Comparison of ENCODE assay signal across 8 cellular contexts in the genomic region with DNA sequence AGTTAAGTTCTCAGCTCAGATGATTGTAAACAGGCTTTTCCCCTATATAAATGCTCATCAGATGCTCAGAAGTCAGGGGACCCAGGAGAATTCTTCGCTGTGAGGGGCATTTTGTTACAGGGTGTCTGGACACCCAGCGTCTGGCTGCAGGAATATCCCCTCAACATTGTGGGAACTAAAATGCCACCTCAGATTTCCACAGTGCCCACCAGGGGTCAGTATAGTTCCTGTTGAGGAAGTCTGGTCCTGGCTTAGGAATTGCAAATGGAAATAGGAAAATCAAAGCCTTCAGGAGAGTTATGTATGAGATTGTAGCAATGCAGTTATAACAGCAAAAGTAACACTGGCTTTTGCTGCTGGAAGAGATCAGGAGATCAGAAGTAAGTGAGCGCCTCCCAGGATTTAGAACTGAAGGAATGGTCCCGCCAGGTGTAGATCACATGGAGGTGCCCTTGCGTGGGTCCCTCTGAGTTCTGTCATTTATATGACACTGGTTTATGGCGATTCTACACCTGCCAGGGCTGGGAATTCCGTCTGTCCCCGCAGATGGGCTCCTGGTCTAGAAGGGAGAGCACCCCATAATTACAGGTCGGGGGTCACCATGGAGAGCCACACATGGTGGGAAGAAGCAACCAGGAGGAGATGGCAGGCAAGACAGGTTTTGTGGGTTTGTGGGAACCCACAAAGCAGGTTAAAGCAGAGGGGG. TPM values are rescaled to one million over a fixed set of nuclear protein-coding genes. Genes with fewer than 3 reads are reported as not detected.
DNase-seq lines count a peak whose midpoint lies in the region; ATAC-seq, FAIRE-seq and TF ChIP-seq lines count a peak whose summit lies in the region.

No MANE protein-coding gene starts in this region.

- peak; percentile 51 for DNase-seq in Caki2 (ENCODE audit: low read depth)
- peak; percentile 85 for DNase-seq in H7
- DNase-seq in NCI-H774 (lab: John Stamatoyannopoulos, UW) = peak; percentile 46
- peak; percentile 42 for DNase-seq in astrocyte (ENCODE audit: low read depth)
- DNase-seq in hepatocyte (ENCODE audit: low spot score) = peak; percentile 87
- DNase-seq in gastrocnemius medialis = peak in 1 of 2 donors; percentile 34

- TF ChIP-seq POLR2A in gastrocnemius medialis (IDR thresholded peaks at IDR 0.05) = no peak

- ATAC-seq in gastrocnemius medialis = no peak
- ATAC-seq in GM21786 (IDR thresholded peaks at IDR 0.05; ENCODE audit: unreplicated experiment) = no peak
- no peak for ATAC-seq in HG02571 (IDR thresholded peaks at IDR 0.05; ENCODE audit: unreplicated experiment)

- H3K36me3 ChIP-seq in H7 (replicated peaks; ENCODE audit: control insufficient read depth, insufficient read depth, low read length) = peaks cover 12% of the 10 kb centered on the region
- no peaks in the 10 kb centered on the region for H3K36me3 ChIP-seq in astrocyte (ENCODE audit: insufficient read depth, low read length)
- H3K36me3 ChIP-seq in hepatocyte (replicated peaks; ENCODE audit: insufficient read depth, low read depth) = no peaks in the 10 kb centered on the region
- H3K36me3 ChIP-seq in gastrocnemius medialis = no peaks in the 10 kb centered on the region

- no peak overlapping the region for H3K4me3 Mint-ChIP-seq in astrocyte (ENCODE audit: unreplicated experiment)

- H3K27ac ChIP-seq in astrocyte (ENCODE audit: low read depth, low read length) (no peak overlapping the region), hepatocyte (no peak overlapping the region), gastrocnemius medialis (no peak overlapping the region)

- peaks cover 9% of the 10 kb centered on the region for H3K36me3 Mint-ChIP-seq in astrocyte (ENCODE audit: low read depth, unreplicated experiment)

- no peaks in the 10 kb centered on the region for H3K79me2 ChIP-seq in astrocyte (ENCODE audit: insufficient read depth, low read length)
- no peaks in the 10 kb centered on the region for H3K79me2 ChIP-seq in hepatocyte

- H3K4me1 Mint-ChIP-seq in astrocyte (ENCODE audit: low read depth, unreplicated experiment) = peaks cover 18% of the 10 kb centered on the region

- in situ Hi-C loops in Caki2 (cut with HindIII; ENCODE audit: low pct_unique_long_range_greater_than_20kb, low sequenced_read_pairs) (no loop called here), gastrocnemius medialis (cut with MboI; ENCODE audit: low sequenced_read_pairs in 4 of 4) (loop anchor here in 2 of 4 donors (5.0 to 10.0 kb wide), 2 partner anchors 133 to 136 kb away; no protein-coding TSS in a partner anchor)

- H3K4me2 ChIP-seq in astrocyte (ENCODE audit: low read length) = no peak overlapping the region
- H3K4me2 ChIP-seq in hepatocyte = no peak overlapping the region

- peak; percentile 80 for FAIRE-seq in astrocyte (lab: Jason Lieb, UNC)

- H3K27ac Mint-ChIP-seq in astrocyte (ENCODE audit: unreplicated experiment) = no peak overlapping the region

- no peak overlapping the region for H3K9ac ChIP-seq in astrocyte (ENCODE audit: low read length)

- H3K9me3 ChIP-seq in astrocyte (ENCODE audit: insufficient read depth, low read depth, low read length) (no peaks in the 10 kb centered on the region), hepatocyte (ENCODE audit: low read depth) (no peaks in the 10 kb centered on the region), gastrocnemius medialis (no peaks in the 10 kb centered on the region)

- H2AFZ ChIP-seq in astrocyte (ENCODE audit: low read depth, low read length) (no peak overlapping the region), hepatocyte (no peak overlapping the region)

- H3K9me2 ChIP-seq in hepatocyte (replicated peaks; ENCODE audit: insufficient read depth) = no peaks in the 10 kb centered on the region

- no peaks in the 10 kb centered on the region for H3K27me3 Mint-ChIP-seq in astrocyte (ENCODE audit: low read depth, unreplicated experiment)

- H3K4me3 ChIP-seq in H7 (ENCODE audit: insufficient read depth, low read depth, low read length) (no peak overlapping the region), astrocyte (ENCODE audit: insufficient read depth, low read depth, low read length) (no peak overlapping the region), hepatocyte (no peak overlapping the region), gastrocnemius medialis (no peak overlapping the region)

- H3K9me3 Mint-ChIP-seq in astrocyte (ENCODE audit: unreplicated experiment) = peaks cover 1% of the 10 kb centered on the region

- no peaks in the 10 kb centered on the region for H3K27me3 ChIP-seq in H7 (ENCODE audit: control insufficient read depth, insufficient read depth, low read length)
- no peaks in the 10 kb centered on the region for H3K27me3 ChIP-seq in astrocyte (ENCODE audit: insufficient read depth, low read length)
- no peaks in the 10 kb centered on the region for H3K27me3 ChIP-seq in hepatocyte
- H3K27me3 ChIP-seq in gastrocnemius medialis = no peaks in the 10 kb centered on the region

- intact Hi-C loops in gastrocnemius medialis (cut with DNase I; ENCODE audit: low total_unique reads) = loop anchor here (2.0 to 5.0 kb wide), 2 partner anchors 134 to 898 kb away; no protein-coding TSS in a partner anchor

- peak; percentile 85 for TF ChIP-seq CTCF in astrocyte (IDR thresholded peaks at IDR 0.05; ENCODE audit: insufficient read depth, low read depth, low read length)
- peak; percentile 86 for TF ChIP-seq CTCF in hepatocyte (IDR thresholded peaks at IDR 0.05; ENCODE audit: poor library complexity)
- peak; percentile 56 to 78 (median 70) for TF ChIP-seq CTCF in gastrocnemius medialis (IDR thresholded peaks at IDR 0.05 in 4 of 5, conservative IDR thresholded peaks at IDR 0.05 in 1 of 5)

- H3K4me1 ChIP-seq in astrocyte (ENCODE audit: insufficient read depth, low read length) (no peaks in the 10 kb centered on the region), hepatocyte (ENCODE audit: insufficient read depth) (no peaks in the 10 kb centered on the region), gastrocnemius medialis (no peaks in the 10 kb centered on the region)

- H4K20me1 ChIP-seq in astrocyte (ENCODE audit: insufficient read depth, low read length) (no peaks in the 10 kb centered on the region), hepatocyte (ENCODE audit: insufficient read depth, poor library complexity, severe bottlenecking) (no peaks in the 10 kb centered on the region)

- 76% methylated on average over 9 of the region's 9 CpGs for WGBS in hepatocyte (ENCODE audit: low lambda C conversion rate, missing lambda C conversion rate)

RNA-seq across cellular contexts. Expression of a gene that starts 47.1 kb away (rescaled TPM):
- 227 and 293 TPM in 2 replicates for total RNA-seq in Caki2 (2014; rRNA removed; shearing (Covaris generic); ENCODE audit: low replicate concordance)
- total RNA-seq in H7 (2014; rRNA removed; shearing (Covaris generic)) = 46.8 and 47.7 TPM in 2 replicates
- total RNA-seq in astrocyte = 94.9 and 99.1 TPM in 2 replicates
- total RNA-seq in hepatocyte = 343 and 365 TPM in 2 replicates
- polyA plus RNA-seq in hepatocyte = 328 and 341 TPM in 2 replicates
- total RNA-seq in gastrocnemius medialis = 100 to 1,000 TPM in 1 of 4 donors, 10 to 100 TPM in 3; 37.3 to 110 (median 56.8) TPM
